Comparison of ENCODE assay signal across 1 cellular context in genomic region chr19:392375-392970, GRCh38.
TF ChIP-seq lines count a peak whose summit lies in the region.

No MANE protein-coding gene starts in this region.

TF ChIP-seq in HepG2, 621 proteins besides CTCF, POLR2A, EP300 and RAD21:
- TF ChIP-seq ZFYVE20 (CRISPR knock-in tag; IDR thresholded peaks at IDR 0.05; ENCODE audit: borderline replicate concordance, low read depth) (no peak), MNT (IDR thresholded peaks at IDR 0.05) (peak; percentile 96), CEBPB (IDR thresholded peaks at IDR 0.05; ENCODE audit: borderline replicate concordance, low read depth, low read length) (peak; percentile 51; the same call in 1 of the 2 replicates)
TF ChIP-seq in HepG2: peak in this region for 2.
